ENCODE assay signal across 1 cellular context in the genomic region with DNA sequence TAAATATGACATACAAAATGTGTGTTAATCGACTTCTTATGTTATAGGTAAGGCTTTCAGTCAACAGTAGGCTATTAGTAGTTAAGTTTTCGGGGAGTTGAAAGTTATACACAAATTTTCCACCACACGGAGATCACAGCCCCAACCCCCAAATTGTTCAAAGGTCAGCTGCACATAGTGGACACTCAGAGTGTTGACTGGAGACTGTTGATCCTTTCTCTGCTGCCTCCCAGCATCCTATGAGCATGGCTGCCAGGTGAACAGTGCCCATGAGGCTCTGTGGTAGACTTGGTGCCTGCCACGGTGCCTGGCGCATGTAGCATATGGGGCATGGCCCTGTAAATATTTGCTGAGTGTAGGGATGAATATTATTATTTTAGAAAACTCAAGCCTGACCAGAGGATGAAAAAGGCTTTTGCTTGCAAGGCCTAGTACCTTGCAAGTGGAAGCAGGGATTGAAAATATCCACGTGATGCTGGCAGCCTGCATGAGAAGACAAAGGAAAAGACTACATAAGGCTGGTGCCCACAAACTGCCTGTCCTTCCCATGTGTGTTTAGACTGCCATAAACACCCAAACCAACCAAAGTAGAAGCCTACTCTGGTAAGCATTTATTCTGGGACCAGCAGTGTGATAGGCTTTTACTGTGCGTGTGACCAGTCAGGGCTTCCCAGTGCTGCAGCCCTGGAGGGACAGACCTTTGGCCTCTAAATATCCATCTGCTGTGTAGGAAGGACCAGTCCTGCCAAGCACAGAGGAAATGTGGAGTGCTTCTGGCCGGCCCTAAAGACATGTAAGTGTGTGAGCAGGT.
TF ChIP-seq lines count a peak whose summit lies in the region.

No MANE protein-coding gene starts in this region.

TF ChIP-seq in HepG2, 621 proteins besides CTCF, POLR2A, EP300 and RAD21 (continued from another document and continues in another):
- TF ChIP-seq RFX3 (CRISPR knock-in tag; IDR thresholded peaks at IDR 0.05) (no peak), HNRNPL (IDR thresholded peaks at IDR 0.05; ENCODE audit: low read depth, low read length) (no peak), HES4 (CRISPR knock-in tag; IDR thresholded peaks at IDR 0.05; ENCODE audit: borderline replicate concordance) (no peak), ZNF274 (CRISPR knock-in tag; IDR thresholded peaks at IDR 0.05) (no peak), NCOA5 (CRISPR knock-in tag; IDR thresholded peaks at IDR 0.05) (no peak), HOXA9 (CRISPR knock-in tag; IDR thresholded peaks at IDR 0.05; ENCODE audit: borderline replicate concordance) (no peak), ZNF660 (CRISPR knock-in tag; IDR thresholded peaks at IDR 0.05; ENCODE audit: borderline replicate concordance, low read depth) (no peak), U2AF2 (IDR thresholded peaks at IDR 0.05; ENCODE audit: low read depth, low read length) (no peak), CCAR2 (optimal IDR thresholded peaks at IDR 0.05; ENCODE audit: low read depth, low read length) (no peak), POGZ (CRISPR knock-in tag; IDR thresholded peaks at IDR 0.05) (no peak), JARID2 (CRISPR knock-in tag; IDR thresholded peaks at IDR 0.05; ENCODE audit: insufficient replicate concordance) (no peak), RELA (CRISPR knock-in tag; IDR thresholded peaks at IDR 0.05) (no peak), RARG (CRISPR knock-in tag; IDR thresholded peaks at IDR 0.05; ENCODE audit: low read depth) (no peak), CHD2 (IDR thresholded peaks at IDR 0.05; ENCODE audit: low read depth, low read length) (no peak), CHD4 (IDR thresholded peaks at IDR 0.05; ENCODE audit: borderline replicate concordance, low read length) (no peak), ZNF747 (CRISPR knock-in tag; IDR thresholded peaks at IDR 0.05; ENCODE audit: borderline replicate concordance) (no peak), SRY (CRISPR knock-in tag; IDR thresholded peaks at IDR 0.05) (no peak), SSRP1 (CRISPR knock-in tag; IDR thresholded peaks at IDR 0.05) (no peak), ZNF207 (IDR thresholded peaks at IDR 0.05; ENCODE audit: borderline replicate concordance) (no peak), SETDB1 (CRISPR knock-in tag; IDR thresholded peaks at IDR 0.05; ENCODE audit: borderline replicate concordance) (no peak), ZNF674 (CRISPR knock-in tag; IDR thresholded peaks at IDR 0.05; ENCODE audit: low read depth) (no peak), CHCHD3 (CRISPR knock-in tag; IDR thresholded peaks at IDR 0.05) (no peak), HNF4G (IDR thresholded peaks at IDR 0.05; ENCODE audit: borderline replicate concordance, low read depth, low read length) (peak; percentile 75; the same call in 1 of the 2 replicates), HNF4G (CRISPR knock-in tag; IDR thresholded peaks at IDR 0.05; ENCODE audit: borderline replicate concordance, low read depth) (peak; percentile 32; the same call in 1 of the 2 replicates), ZNF83 (CRISPR knock-in tag; IDR thresholded peaks at IDR 0.05; ENCODE audit: borderline replicate concordance) (no peak)
- TF ChIP-seq, protein P1, sequence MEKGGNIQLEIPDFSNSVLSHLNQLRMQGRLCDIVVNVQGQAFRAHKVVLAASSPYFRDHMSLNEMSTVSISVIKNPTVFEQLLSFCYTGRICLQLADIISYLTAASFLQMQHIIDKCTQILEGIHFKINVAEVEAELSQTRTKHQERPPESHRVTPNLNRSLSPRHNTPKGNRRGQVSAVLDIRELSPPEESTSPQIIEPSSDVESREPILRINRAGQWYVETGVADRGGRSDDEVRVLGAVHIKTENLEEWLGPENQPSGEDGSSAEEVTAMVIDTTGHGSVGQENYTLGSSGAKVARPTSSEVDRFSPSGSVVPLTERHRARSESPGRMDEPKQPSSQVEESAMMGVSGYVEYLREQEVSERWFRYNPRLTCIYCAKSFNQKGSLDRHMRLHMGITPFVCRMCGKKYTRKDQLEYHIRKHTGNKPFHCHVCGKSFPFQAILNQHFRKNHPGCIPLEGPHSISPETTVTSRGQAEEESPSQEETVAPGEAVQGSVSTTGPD (CRISPR knock-in tag; IDR thresholded peaks at IDR 0.05), result no peak
- TF ChIP-seq, protein P2, sequence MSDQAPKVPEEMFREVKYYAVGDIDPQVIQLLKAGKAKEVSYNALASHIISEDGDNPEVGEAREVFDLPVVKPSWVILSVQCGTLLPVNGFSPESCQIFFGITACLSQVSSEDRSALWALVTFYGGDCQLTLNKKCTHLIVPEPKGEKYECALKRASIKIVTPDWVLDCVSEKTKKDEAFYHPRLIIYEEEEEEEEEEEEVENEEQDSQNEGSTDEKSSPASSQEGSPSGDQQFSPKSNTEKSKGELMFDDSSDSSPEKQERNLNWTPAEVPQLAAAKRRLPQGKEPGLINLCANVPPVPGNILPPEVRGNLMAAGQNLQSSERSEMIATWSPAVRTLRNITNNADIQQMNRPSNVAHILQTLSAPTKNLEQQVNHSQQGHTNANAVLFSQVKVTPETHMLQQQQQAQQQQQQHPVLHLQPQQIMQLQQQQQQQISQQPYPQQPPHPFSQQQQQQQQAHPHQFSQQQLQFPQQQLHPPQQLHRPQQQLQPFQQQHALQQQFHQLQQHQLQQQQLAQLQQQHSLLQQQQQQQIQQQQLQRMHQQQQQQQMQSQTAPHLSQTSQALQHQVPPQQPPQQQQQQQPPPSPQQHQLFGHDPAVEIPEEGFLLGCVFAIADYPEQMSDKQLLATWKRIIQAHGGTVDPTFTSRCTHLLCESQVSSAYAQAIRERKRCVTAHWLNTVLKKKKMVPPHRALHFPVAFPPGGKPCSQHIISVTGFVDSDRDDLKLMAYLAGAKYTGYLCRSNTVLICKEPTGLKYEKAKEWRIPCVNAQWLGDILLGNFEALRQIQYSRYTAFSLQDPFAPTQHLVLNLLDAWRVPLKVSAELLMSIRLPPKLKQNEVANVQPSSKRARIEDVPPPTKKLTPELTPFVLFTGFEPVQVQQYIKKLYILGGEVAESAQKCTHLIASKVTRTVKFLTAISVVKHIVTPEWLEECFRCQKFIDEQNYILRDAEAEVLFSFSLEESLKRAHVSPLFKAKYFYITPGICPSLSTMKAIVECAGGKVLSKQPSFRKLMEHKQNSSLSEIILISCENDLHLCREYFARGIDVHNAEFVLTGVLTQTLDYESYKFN (CRISPR knock-in tag; conservative IDR thresholded peaks at IDR 0.05), result peak; percentile 77
- TF ChIP-seq, protein P3, sequence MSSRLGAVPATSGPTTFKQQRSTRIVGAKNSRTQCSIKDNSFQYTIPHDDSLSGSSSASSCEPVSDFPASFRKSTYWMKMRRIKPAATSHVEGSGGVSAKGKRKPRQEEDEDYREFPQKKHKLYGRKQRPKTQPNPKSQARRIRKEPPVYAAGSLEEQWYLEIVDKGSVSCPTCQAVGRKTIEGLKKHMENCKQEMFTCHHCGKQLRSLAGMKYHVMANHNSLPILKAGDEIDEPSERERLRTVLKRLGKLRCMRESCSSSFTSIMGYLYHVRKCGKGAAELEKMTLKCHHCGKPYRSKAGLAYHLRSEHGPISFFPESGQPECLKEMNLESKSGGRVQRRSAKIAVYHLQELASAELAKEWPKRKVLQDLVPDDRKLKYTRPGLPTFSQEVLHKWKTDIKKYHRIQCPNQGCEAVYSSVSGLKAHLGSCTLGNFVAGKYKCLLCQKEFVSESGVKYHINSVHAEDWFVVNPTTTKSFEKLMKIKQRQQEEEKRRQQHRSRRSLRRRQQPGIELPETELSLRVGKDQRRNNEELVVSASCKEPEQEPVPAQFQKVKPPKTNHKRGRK (CRISPR knock-in tag; IDR thresholded peaks at IDR 0.05), result no peak
- TF ChIP-seq, protein P4, sequence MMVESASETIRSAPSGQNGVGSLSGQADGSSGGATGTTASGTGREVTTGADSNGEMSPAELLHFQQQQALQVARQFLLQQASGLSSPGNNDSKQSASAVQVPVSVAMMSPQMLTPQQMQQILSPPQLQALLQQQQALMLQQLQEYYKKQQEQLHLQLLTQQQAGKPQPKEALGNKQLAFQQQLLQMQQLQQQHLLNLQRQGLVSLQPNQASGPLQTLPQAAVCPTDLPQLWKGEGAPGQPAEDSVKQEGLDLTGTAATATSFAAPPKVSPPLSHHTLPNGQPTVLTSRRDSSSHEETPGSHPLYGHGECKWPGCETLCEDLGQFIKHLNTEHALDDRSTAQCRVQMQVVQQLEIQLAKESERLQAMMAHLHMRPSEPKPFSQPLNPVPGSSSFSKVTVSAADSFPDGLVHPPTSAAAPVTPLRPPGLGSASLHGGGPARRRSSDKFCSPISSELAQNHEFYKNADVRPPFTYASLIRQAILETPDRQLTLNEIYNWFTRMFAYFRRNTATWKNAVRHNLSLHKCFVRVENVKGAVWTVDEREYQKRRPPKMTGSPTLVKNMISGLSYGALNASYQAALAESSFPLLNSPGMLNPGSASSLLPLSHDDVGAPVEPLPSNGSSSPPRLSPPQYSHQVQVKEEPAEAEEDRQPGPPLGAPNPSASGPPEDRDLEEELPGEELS (CRISPR knock-in tag; IDR thresholded peaks at IDR 0.05), result 0 out of 2 replicates have a peak, but pooled peaks have one; percentile 18
- TF ChIP-seq, protein P5, sequence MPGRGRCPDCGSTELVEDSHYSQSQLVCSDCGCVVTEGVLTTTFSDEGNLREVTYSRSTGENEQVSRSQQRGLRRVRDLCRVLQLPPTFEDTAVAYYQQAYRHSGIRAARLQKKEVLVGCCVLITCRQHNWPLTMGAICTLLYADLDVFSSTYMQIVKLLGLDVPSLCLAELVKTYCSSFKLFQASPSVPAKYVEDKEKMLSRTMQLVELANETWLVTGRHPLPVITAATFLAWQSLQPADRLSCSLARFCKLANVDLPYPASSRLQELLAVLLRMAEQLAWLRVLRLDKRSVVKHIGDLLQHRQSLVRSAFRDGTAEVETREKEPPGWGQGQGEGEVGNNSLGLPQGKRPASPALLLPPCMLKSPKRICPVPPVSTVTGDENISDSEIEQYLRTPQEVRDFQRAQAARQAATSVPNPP (CRISPR knock-in tag; IDR thresholded peaks at IDR 0.05), result no peak
- TF ChIP-seq, protein P6, sequence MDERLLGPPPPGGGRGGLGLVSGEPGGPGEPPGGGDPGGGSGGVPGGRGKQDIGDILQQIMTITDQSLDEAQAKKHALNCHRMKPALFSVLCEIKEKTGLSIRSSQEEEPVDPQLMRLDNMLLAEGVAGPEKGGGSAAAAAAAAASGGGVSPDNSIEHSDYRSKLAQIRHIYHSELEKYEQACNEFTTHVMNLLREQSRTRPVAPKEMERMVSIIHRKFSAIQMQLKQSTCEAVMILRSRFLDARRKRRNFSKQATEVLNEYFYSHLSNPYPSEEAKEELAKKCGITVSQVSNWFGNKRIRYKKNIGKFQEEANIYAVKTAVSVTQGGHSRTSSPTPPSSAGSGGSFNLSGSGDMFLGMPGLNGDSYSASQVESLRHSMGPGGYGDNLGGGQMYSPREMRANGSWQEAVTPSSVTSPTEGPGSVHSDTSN (CRISPR knock-in tag; IDR thresholded peaks at IDR 0.05), result no peak
- TF ChIP-seq, protein P7, sequence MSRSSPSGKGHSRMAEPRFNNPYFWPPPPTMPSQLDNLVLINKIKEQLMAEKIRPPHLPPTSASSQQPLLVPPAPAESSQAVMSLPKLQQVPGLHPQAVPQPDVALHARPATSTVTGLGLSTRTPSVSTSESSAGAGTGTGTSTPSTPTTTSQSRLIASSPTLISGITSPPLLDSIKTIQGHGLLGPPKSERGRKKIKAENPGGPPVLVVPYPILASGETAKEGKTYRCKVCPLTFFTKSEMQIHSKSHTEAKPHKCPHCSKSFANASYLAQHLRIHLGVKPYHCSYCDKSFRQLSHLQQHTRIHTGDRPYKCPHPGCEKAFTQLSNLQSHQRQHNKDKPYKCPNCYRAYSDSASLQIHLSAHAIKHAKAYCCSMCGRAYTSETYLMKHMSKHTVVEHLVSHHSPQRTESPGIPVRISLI (CRISPR knock-in tag; IDR thresholded peaks at IDR 0.05; ENCODE audit: borderline replicate concordance), result no peak
- TF ChIP-seq, protein P8, sequence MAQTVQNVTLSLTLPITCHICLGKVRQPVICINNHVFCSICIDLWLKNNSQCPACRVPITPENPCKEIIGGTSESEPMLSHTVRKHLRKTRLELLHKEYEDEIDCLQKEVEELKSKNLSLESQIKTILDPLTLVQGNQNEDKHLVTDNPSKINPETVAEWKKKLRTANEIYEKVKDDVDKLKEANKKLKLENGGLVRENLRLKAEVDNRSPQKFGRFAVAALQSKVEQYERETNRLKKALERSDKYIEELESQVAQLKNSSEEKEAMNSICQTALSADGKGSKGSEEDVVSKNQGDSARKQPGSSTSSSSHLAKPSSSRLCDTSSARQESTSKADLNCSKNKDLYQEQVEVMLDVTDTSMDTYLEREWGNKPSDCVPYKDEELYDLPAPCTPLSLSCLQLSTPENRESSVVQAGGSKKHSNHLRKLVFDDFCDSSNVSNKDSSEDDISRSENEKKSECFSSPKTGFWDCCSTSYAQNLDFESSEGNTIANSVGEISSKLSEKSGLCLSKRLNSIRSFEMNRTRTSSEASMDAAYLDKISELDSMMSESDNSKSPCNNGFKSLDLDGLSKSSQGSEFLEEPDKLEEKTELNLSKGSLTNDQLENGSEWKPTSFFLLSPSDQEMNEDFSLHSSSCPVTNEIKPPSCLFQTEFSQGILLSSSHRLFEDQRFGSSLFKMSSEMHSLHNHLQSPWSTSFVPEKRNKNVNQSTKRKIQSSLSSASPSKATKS (CRISPR knock-in tag; IDR thresholded peaks at IDR 0.05), result no peak
- TF ChIP-seq, protein P9, sequence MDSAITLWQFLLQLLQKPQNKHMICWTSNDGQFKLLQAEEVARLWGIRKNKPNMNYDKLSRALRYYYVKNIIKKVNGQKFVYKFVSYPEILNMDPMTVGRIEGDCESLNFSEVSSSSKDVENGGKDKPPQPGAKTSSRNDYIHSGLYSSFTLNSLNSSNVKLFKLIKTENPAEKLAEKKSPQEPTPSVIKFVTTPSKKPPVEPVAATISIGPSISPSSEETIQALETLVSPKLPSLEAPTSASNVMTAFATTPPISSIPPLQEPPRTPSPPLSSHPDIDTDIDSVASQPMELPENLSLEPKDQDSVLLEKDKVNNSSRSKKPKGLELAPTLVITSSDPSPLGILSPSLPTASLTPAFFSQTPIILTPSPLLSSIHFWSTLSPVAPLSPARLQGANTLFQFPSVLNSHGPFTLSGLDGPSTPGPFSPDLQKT (CRISPR knock-in tag; IDR thresholded peaks at IDR 0.05; ENCODE audit: borderline replicate concordance), result no peak
- TF ChIP-seq, protein P10, sequence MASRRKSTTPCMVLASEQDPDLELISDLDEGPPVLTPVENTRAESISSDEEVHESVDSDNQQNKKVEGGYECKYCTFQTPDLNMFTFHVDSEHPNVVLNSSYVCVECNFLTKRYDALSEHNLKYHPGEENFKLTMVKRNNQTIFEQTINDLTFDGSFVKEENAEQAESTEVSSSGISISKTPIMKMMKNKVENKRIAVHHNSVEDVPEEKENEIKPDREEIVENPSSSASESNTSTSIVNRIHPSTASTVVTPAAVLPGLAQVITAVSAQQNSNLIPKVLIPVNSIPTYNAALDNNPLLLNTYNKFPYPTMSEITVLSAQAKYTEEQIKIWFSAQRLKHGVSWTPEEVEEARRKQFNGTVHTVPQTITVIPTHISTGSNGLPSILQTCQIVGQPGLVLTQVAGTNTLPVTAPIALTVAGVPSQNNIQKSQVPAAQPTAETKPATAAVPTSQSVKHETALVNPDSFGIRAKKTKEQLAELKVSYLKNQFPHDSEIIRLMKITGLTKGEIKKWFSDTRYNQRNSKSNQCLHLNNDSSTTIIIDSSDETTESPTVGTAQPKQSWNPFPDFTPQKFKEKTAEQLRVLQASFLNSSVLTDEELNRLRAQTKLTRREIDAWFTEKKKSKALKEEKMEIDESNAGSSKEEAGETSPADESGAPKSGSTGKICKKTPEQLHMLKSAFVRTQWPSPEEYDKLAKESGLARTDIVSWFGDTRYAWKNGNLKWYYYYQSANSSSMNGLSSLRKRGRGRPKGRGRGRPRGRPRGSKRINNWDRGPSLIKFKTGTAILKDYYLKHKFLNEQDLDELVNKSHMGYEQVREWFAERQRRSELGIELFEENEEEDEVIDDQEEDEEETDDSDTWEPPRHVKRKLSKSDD (CRISPR knock-in tag; IDR thresholded peaks at IDR 0.05; ENCODE audit: low read depth), result no peak
